In genomic region chr4:158809611-158810486, GRCh38 we compare ENCODE assay signal across 2 cellular contexts.
TF ChIP-seq lines count a peak whose summit lies in the region.

No MANE protein-coding gene starts in this region.

TF ChIP-seq in liver, 16 proteins besides CTCF, POLR2A, EP300 and RAD21:
- TF ChIP-seq YY1 (IDR thresholded peaks at IDR 0.05) (no peak), FOXA2 (IDR thresholded peaks at IDR 0.05) (no peak), REST (IDR thresholded peaks at IDR 0.05) (no peak), SP1 (IDR thresholded peaks at IDR 0.05) (no peak), ATF3 (IDR thresholded peaks at IDR 0.05) (no peak), TAF1 (conservative IDR thresholded peaks at IDR 0.05) (no peak), FOXA1 (IDR thresholded peaks at IDR 0.05) (no peak), NR2F2 (IDR thresholded peaks at IDR 0.05) (no peak), RXRA (IDR thresholded peaks at IDR 0.05) (no peak), HNF4A (conservative IDR thresholded peaks at IDR 0.05) (no peak), HNF4G (IDR thresholded peaks at IDR 0.05) (no peak), ZBTB33 (IDR thresholded peaks at IDR 0.05) (no peak)
TF ChIP-seq in liver: peak in this region for 0.

TF ChIP-seq in HepG2, 621 proteins besides CTCF, POLR2A, EP300 and RAD21:
- TF ChIP-seq MYPOP (CRISPR knock-in tag; IDR thresholded peaks at IDR 0.05) (no peak), ZNF251 (CRISPR knock-in tag; IDR thresholded peaks at IDR 0.05) (no peak), ZNF362 (CRISPR knock-in tag; IDR thresholded peaks at IDR 0.05; ENCODE audit: borderline replicate concordance) (no peak), ZNF451 (CRISPR knock-in tag; IDR thresholded peaks at IDR 0.05) (no peak), ZNF121 (CRISPR knock-in tag; IDR thresholded peaks at IDR 0.05) (no peak), SIN3B (IDR thresholded peaks at IDR 0.05; ENCODE audit: low read length) (no peak), SRY (CRISPR knock-in tag; IDR thresholded peaks at IDR 0.05) (no peak), ZNF652 (CRISPR knock-in tag; IDR thresholded peaks at IDR 0.05; ENCODE audit: borderline replicate concordance, low read depth) (no peak), PCBP2 (optimal IDR thresholded peaks at IDR 0.05; ENCODE audit: low read depth, low read length, poor library complexity, severe bottlenecking) (no peak), SIX1 (CRISPR knock-in tag; IDR thresholded peaks at IDR 0.05; ENCODE audit: borderline replicate concordance) (no peak), NR3C1 (CRISPR knock-in tag; IDR thresholded peaks at IDR 0.05) (no peak), ARID2 (CRISPR knock-in tag; IDR thresholded peaks at IDR 0.05; ENCODE audit: borderline replicate concordance) (no peak)
